25 cellular contexts compared by ENCODE assay signal in genomic region chr14:34372766-34373165, GRCh38.
"Had no signal": no experiment of that assay in that cellular context is flagged by ENCODE, and none has a peak within 500 bp of the region (broad histone marks: within the 10 kb centered on the region; RNA-seq: fewer than 3 reads in every experiment).

No MANE protein-coding gene starts in this region.

- H3K4me3 ChIP-seq: left ventricle myocardium inferior, thoracic aorta had no signal

- H3K27me3 ChIP-seq: brain microvascular endothelial cell had no signal

- H3K27ac Mint-ChIP-seq: activated B cell treated with CpG ODN at 0.5 μM for 24 hours; activated CD4-positive, alpha-beta memory T cell treated with anti-CD3 and anti-CD28 coated beads, Interleukin-2, amount 10 ng/mL, durations not matched to agents 7 days and 5 days; activated CD8-positive, alpha-beta memory T cell treated with anti-CD3 and anti-CD28 coated beads, Interleukin-2, amount 10 ng/mL, durations not matched to agents 7 days and 5 days; activated naive CD4-positive, alpha-beta T cell treated with anti-CD3 and anti-CD28 coated beads, Interleukin-2, amount 50 U/mL, for 24 hours; T-helper 17 cell had no signal

- H3K4me1 Mint-ChIP-seq: activated B cell treated with CpG ODN at 0.5 μM for 24 hours; activated CD4-positive, alpha-beta memory T cell treated with anti-CD3 and anti-CD28 coated beads, Interleukin-2, amount 10 ng/mL, durations not matched to agents 7 days and 5 days; activated CD8-positive, alpha-beta memory T cell treated with anti-CD3 and anti-CD28 coated beads, Interleukin-2, amount 10 ng/mL, durations not matched to agents 7 days and 5 days; activated naive CD4-positive, alpha-beta T cell treated with anti-CD3 and anti-CD28 coated beads, Interleukin-2, amount 50 U/mL, for 24 hours; T-helper 17 cell had no signal

- H3K4me1 ChIP-seq: left ventricle myocardium inferior had no signal

- DNase-seq: activated B cell treated with CpG ODN at 0.5 μM for 24 hours; activated CD4-positive, alpha-beta memory T cell treated with anti-CD3 and anti-CD28 coated beads, Interleukin-2, amount 10 ng/mL, durations not matched to agents 7 days and 5 days; activated CD4-positive, alpha-beta T cell treated with anti-CD3 and anti-CD28 coated beads for 48 hours; activated CD8-positive, alpha-beta memory T cell treated with anti-CD3 and anti-CD28 coated beads, Interleukin-2, amount 10 ng/mL, durations not matched to agents 7 days and 5 days; activated gamma-delta T cell treated with Interleukin-2 at 50 U/mL for 16 hours; activated T-cell treated with anti-CD3 and anti-CD28 coated beads for 4 hours; aorta; brain microvascular endothelial cell; central memory CD4-positive, alpha-beta T cell; dermis blood vessel endothelial cell; effector CD8-positive, alpha-beta T cell; glutamatergic neuron; hippocampal formation; left ventricle myocardium inferior; mesenchymal stem cell; occipital lobe; small intestine; stimulated activated CD4-positive, alpha-beta T cell treated with anti-CD3 and anti-CD28 coated beads, Interleukin-2, amount 100 ng/mL, for 24 hours; stimulated activated naive CD4-positive, alpha-beta T cell; T-helper 17 cell had no signal

- H3K9me3 ChIP-seq: left ventricle myocardium inferior, thoracic aorta had no signal

- H3K4me3 Mint-ChIP-seq: activated B cell treated with CpG ODN at 0.5 μM for 24 hours; activated CD4-positive, alpha-beta memory T cell treated with anti-CD3 and anti-CD28 coated beads, Interleukin-2, amount 10 ng/mL, durations not matched to agents 7 days and 5 days; activated CD8-positive, alpha-beta memory T cell treated with anti-CD3 and anti-CD28 coated beads, Interleukin-2, amount 10 ng/mL, durations not matched to agents 7 days and 5 days; activated naive CD4-positive, alpha-beta T cell treated with anti-CD3 and anti-CD28 coated beads, Interleukin-2, amount 50 U/mL, for 24 hours; T-helper 17 cell had no signal

- H3K36me3 Mint-ChIP-seq: activated CD8-positive, alpha-beta memory T cell treated with anti-CD3 and anti-CD28 coated beads, Interleukin-2, amount 10 ng/mL, durations not matched to agents 7 days and 5 days; activated naive CD4-positive, alpha-beta T cell treated with anti-CD3 and anti-CD28 coated beads, Interleukin-2, amount 50 U/mL, for 24 hours had no signal

- FAIRE-seq: frontal cortex, small intestine, urothelium cell line had no signal

- H3K36me3 ChIP-seq: brain microvascular endothelial cell, left ventricle myocardium inferior, thoracic aorta had no signal

- H3K27me3 Mint-ChIP-seq: activated B cell treated with CpG ODN at 0.5 μM for 24 hours; activated naive CD4-positive, alpha-beta T cell treated with anti-CD3 and anti-CD28 coated beads, Interleukin-2, amount 50 U/mL, for 24 hours had no signal

- ATAC-seq: activated CD8-positive, alpha-beta memory T cell treated with anti-CD3 and anti-CD28 coated beads, Interleukin-2, amount 10 ng/mL, durations not matched to agents 7 days and 5 days; sciatic nerve; T-helper 17 cell had no signal

- H3K27ac ChIP-seq: brain microvascular endothelial cell, left ventricle myocardium inferior, thoracic aorta had no signal

- H3K9me3 Mint-ChIP-seq: activated B cell treated with CpG ODN at 0.5 μM for 24 hours; activated CD4-positive, alpha-beta memory T cell treated with anti-CD3 and anti-CD28 coated beads, Interleukin-2, amount 10 ng/mL, durations not matched to agents 7 days and 5 days; activated naive CD4-positive, alpha-beta T cell treated with anti-CD3 and anti-CD28 coated beads, Interleukin-2, amount 50 U/mL, for 24 hours had no signal
